In the genomic region with DNA sequence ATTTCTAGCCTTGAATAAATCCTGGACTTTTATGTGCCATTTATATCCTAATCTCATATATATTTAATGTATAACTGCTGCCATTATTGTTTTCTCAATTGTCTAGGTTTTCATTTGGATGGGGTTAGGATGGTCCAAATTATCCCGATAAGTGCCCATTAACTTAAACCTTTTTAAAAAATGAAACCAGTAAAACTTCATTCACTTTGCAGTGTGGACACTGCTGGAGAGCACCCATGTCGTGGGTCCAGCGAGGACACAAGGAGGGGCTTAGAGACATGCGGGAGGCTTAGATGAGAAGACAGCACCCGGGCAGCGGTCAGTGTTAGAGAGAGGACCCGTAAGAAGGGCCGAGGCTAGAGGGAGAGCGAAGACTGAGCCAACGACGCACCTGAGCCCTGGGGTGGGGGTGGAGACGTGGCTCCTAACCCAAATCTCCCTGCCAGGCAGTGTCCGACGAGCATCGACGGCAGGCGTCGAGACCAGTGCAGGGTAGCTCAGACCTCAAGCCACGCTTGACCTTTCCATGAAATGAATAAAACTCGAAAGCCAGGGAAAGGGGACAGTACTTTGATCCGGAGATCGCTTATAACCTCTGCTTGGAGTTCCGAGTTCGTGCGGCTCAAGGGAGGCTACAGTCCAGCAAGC, we compare ENCODE assay signal across 14 cellular contexts. TPM values are rescaled to one million over a fixed set of nuclear protein-coding genes. Genes with fewer than 3 reads are reported as not detected.
A peak's percentile ranks its signal among the peaks of the same experiment; 100 is the strongest.
DNase-seq lines count a peak whose midpoint lies in the region; ATAC-seq, FAIRE-seq and TF ChIP-seq lines count a peak whose summit lies in the region.
"Had no signal": no experiment of that assay in that cellular context is flagged by ENCODE, and none has a peak within 500 bp of the region (broad histone marks: within the 10 kb centered on the region; RNA-seq: fewer than 3 reads in every experiment).

No MANE protein-coding gene starts in this region.

- no peak for ATAC-seq in activated CD8-positive, alpha-beta memory T cell treated with anti-CD3 and anti-CD28 coated beads, Interleukin-2, amount 10 ng/mL, durations not matched to agents 7 days and 5 days
- ATAC-seq in PC-3 = no peak
- ATAC-seq in stimulated activated effector memory CD8-positive, alpha-beta T cell treated with anti-CD3 and anti-CD28 coated beads, Interleukin-12 subunit alpha, Interleukin-12 subunit beta, amount 100 ng/mL, for 72 hours = no peak
- ATAC-seq in GM19324 (IDR thresholded peaks at IDR 0.05; ENCODE audit: low FRiP score, unreplicated experiment) = no peak

- FAIRE-seq in frontal cortex (lab: Jason Lieb, UNC) = no peak
- FAIRE-seq: GM12892, HTR-8/SVneo, TTC549 had no signal

- peaks cover 24% of the 10 kb centered on the region for H3K27me3 ChIP-seq in PC-3 (ENCODE audit: low read length)

- no peaks in the 10 kb centered on the region for H3K9me3 Mint-ChIP-seq in activated CD8-positive, alpha-beta memory T cell treated with anti-CD3 and anti-CD28 coated beads, Interleukin-2, amount 10 ng/mL, durations not matched to agents 7 days and 5 days (ENCODE audit: low read depth)
- H3K9me3 Mint-ChIP-seq in stimulated activated effector memory CD8-positive, alpha-beta T cell treated with anti-CD3 and anti-CD28 coated beads, Interleukin-12 subunit alpha, Interleukin-12 subunit beta, amount 100 ng/mL, for 72 hours = no peaks in the 10 kb centered on the region

- H3K79me2 ChIP-seq in PC-3 (ENCODE audit: low read length) = no peaks in the 10 kb centered on the region

- CTCF ChIA-PET in activated CD8-positive, alpha-beta memory T cell treated with anti-CD3 and anti-CD28 coated beads, Interleukin-2, amount 10 ng/mL, durations not matched to agents 7 days and 5 days (lab: Charles Lee) = interaction anchor here (1.1 to 2.6 kb wide), 4 partner anchors 12 to 810 kb away, joined by 3 to 39 read pairs (median 17); no protein-coding TSS in a partner anchor
- CTCF ChIA-PET in PC-3 (lab: Charles Lee) = no interaction called here

- no peaks in the 10 kb centered on the region for H3K9me2 ChIP-seq in PC-3 (replicated peaks; ENCODE audit: low read length)

- intact Hi-C loops in PC-3 (cut with micrococcal nuclease) = loop anchor here (5.0 kb wide), 1 partner anchor 319 kb away; no protein-coding TSS in a partner anchor

- peaks cover 9% of the 10 kb centered on the region for H3K4me1 ChIP-seq in PC-3 (ENCODE audit: insufficient read depth, low read length)

- H3K36me3 ChIP-seq in PC-3 (ENCODE audit: low read depth, low read length) = no peaks in the 10 kb centered on the region
- H3K36me3 ChIP-seq: uterus had no signal

- H3K27me3 Mint-ChIP-seq in activated CD8-positive, alpha-beta memory T cell treated with anti-CD3 and anti-CD28 coated beads, Interleukin-2, amount 10 ng/mL, durations not matched to agents 7 days and 5 days = peaks cover 95% of the 10 kb centered on the region

- H2AFZ ChIP-seq in PC-3 (ENCODE audit: low read length) = peak overlapping the region; percentile 89

- POLR2A ChIA-PET in PC-3 (lab: Charles Lee; ENCODE audit: unreplicated experiment) = no interaction called here

- DNase-seq in activated CD8-positive, alpha-beta memory T cell treated with anti-CD3 and anti-CD28 coated beads, Interleukin-2, amount 10 ng/mL, durations not matched to agents 7 days and 5 days = no peak
- no peak for DNase-seq in activated CD8-positive, alpha-beta memory T cell treated with anti-CD3 and anti-CD28 coated beads, Interleukin-2, amount 50 U/mL, for 4 hours
- DNase-seq in PC-3 = no peak
- DNase-seq in frontal cortex (ENCODE audit: low spot score in 2 of 2) = peak; percentile 14 to 36
- DNase-seq in stimulated activated effector memory CD8-positive, alpha-beta T cell treated with anti-CD3 and anti-CD28 coated beads, Interleukin-12 subunit alpha, Interleukin-12 subunit beta, amount 100 ng/mL, for 72 hours (ENCODE audit: low spot score in 2 of 2) = no peak
- no peak for DNase-seq in A172 (ENCODE audit: low spot score)
- no peak for DNase-seq in NCI-H187 treated with DMSO at 0.1 percent for 48 hours (lab: John Stamatoyannopoulos, UW)

- no peak overlapping the region for H3K4me3 Mint-ChIP-seq in activated CD8-positive, alpha-beta memory T cell treated with anti-CD3 and anti-CD28 coated beads, Interleukin-2, amount 10 ng/mL, durations not matched to agents 7 days and 5 days
- peak overlapping the region; percentile 56 for H3K4me3 Mint-ChIP-seq in stimulated activated effector memory CD8-positive, alpha-beta T cell treated with anti-CD3 and anti-CD28 coated beads, Interleukin-12 subunit alpha, Interleukin-12 subunit beta, amount 100 ng/mL, for 72 hours

- peaks cover 12% of the 10 kb centered on the region for H3K4me1 Mint-ChIP-seq in activated CD8-positive, alpha-beta memory T cell treated with anti-CD3 and anti-CD28 coated beads, Interleukin-2, amount 10 ng/mL, durations not matched to agents 7 days and 5 days
- H3K4me1 Mint-ChIP-seq in stimulated activated effector memory CD8-positive, alpha-beta T cell treated with anti-CD3 and anti-CD28 coated beads, Interleukin-12 subunit alpha, Interleukin-12 subunit beta, amount 100 ng/mL, for 72 hours = peaks cover 17% of the 10 kb centered on the region

- no peaks in the 10 kb centered on the region for H3F3A ChIP-seq in PC-3 (ENCODE audit: low read length, unreplicated experiment)

- peak overlapping the region; percentile 21 for H3K27ac Mint-ChIP-seq in activated CD8-positive, alpha-beta memory T cell treated with anti-CD3 and anti-CD28 coated beads, Interleukin-2, amount 10 ng/mL, durations not matched to agents 7 days and 5 days
- no peak overlapping the region for H3K27ac Mint-ChIP-seq in stimulated activated effector memory CD8-positive, alpha-beta T cell treated with anti-CD3 and anti-CD28 coated beads, Interleukin-12 subunit alpha, Interleukin-12 subunit beta, amount 100 ng/mL, for 72 hours

- H3K4me2 ChIP-seq in PC-3 (ENCODE audit: low read length) = peak overlapping the region; percentile 90

- no peaks in the 10 kb centered on the region for H4K20me1 ChIP-seq in PC-3 (ENCODE audit: low read length)

- H3K4me3 ChIP-seq in PC-3 (ENCODE audit: low read length) = peak overlapping the region; percentile 72
- H3K4me3 ChIP-seq: uterus had no signal

- BruUV-seq in PC-3 (replicated peaks; lab: Mats Ljungman, UMichigan) = no TSS peak

- H3K27ac ChIP-seq in PC-3 (ENCODE audit: low read length) = no peak overlapping the region
- H3K27ac ChIP-seq: uterus had no signal

- H3K9me3 ChIP-seq in PC-3 (ENCODE audit: low read length) = no peaks in the 10 kb centered on the region
- H3K9me3 ChIP-seq: uterus had no signal

- H3K36me3 Mint-ChIP-seq in activated CD8-positive, alpha-beta memory T cell treated with anti-CD3 and anti-CD28 coated beads, Interleukin-2, amount 10 ng/mL, durations not matched to agents 7 days and 5 days = peaks cover 3% of the 10 kb centered on the region
- peaks cover 13% of the 10 kb centered on the region for H3K36me3 Mint-ChIP-seq in stimulated activated effector memory CD8-positive, alpha-beta T cell treated with anti-CD3 and anti-CD28 coated beads, Interleukin-12 subunit alpha, Interleukin-12 subunit beta, amount 100 ng/mL, for 72 hours

- no peak overlapping the region for H3K9ac ChIP-seq in PC-3 (ENCODE audit: low read length)

- no peak for TF ChIP-seq CTCF in PC-3 (conservative IDR thresholded peaks at IDR 0.05; ENCODE audit: low read depth, low read length)

RNA-seq across cellular contexts. Expression of gene EN1, which starts 9.0 kb away (rescaled TPM):
- not detected for total RNA-seq in activated CD8-positive, alpha-beta memory T cell treated with anti-CD3 and anti-CD28 coated beads, Interleukin-2, amount 10 ng/mL, durations not matched to agents 7 days and 5 days
- total RNA-seq in PC-3 (2014; rRNA removed) (2.3 and 3.2 TPM in 2 replicates), frontal cortex (not detected)
- total RNA-seq in A172 (2014; rRNA removed; shearing (Covaris generic)) = 1.0 and 2.0 TPM in 2 replicates
- total RNA-seq: NCI-H460, RPMI7951, uterus had no signal

Comparison
In these comparisons a context has a peak if more than half of its experiments do, and no peak if none do; other contexts are left out.
1. DNase-seq: peak in frontal cortex (2 of 2); none in activated CD8-positive, alpha-beta memory T cell treated with anti-CD3 and anti-CD28 coated beads, Interleukin-2, amount 10 ng/mL, durations not matched to agents 7 days and 5 days (single experiment), activated CD8-positive, alpha-beta memory T cell treated with anti-CD3 and anti-CD28 coated beads, Interleukin-2, amount 50 U/mL, for 4 hours (single experiment), PC-3 (single experiment), stimulated activated effector memory CD8-positive, alpha-beta T cell treated with anti-CD3 and anti-CD28 coated beads, Interleukin-12 subunit alpha, Interleukin-12 subunit beta, amount 100 ng/mL, for 72 hours (0 of 2), A172 (single experiment) and NCI-H187 treated with DMSO at 0.1 percent for 48 hours (single experiment).